13 cellular contexts compared by ENCODE assay signal in the genomic region with DNA sequence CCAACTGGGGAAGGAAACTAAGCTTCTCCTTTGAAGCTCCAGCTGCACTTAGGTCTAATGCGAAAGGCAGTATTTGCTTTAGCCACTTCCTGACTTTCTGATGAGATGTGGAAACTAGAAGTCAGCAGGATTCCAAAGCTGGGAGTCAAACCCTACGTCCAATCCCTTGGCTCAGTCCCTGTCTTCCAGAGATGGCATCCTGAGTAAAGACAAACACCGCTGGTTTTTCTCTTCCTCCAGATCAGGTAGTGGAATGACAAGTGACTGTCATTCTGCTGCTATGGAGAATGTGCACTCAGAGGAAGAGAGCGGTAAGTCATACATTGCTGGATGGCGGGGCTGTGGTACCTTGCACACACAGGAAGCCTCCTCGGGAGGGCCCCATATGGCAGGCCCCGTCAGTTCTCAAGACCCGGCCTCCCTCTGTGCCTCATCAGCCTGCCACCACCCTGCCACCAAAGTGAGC.
DNase-seq lines count a peak whose midpoint lies in the region; ATAC-seq, FAIRE-seq and TF ChIP-seq lines count a peak whose summit lies in the region.
"Had no signal": no experiment of that assay in that cellular context is flagged by ENCODE, and none has a peak within 500 bp of the region (broad histone marks: within the 10 kb centered on the region; RNA-seq: fewer than 3 reads in every experiment).

No MANE protein-coding gene starts in this region.

- H3K4me2 ChIP-seq in K562 (ENCODE audit: insufficient read depth, low read length): no peak overlapping the region

- H3K9ac ChIP-seq in HUES48 (ENCODE audit: low read depth, low read length) (no peak overlapping the region), K562 (ENCODE audit: insufficient read depth in 1 of 2, low read depth in 2 of 2, low read length in 2 of 2) (no peak overlapping the region), mucosa of rectum (ENCODE audit: low read depth in 1 of 2, low read length in 2 of 2) (peak overlapping the region in 1 of 2 donors; percentile 60)

- H3K4me1 ChIP-seq in HUES48 (ENCODE audit: control insufficient read depth, insufficient read depth, low read length) (peaks cover 39% of the 10 kb centered on the region), K562 (replicated peaks in 1 of 2; ENCODE audit: control insufficient read depth in 2 of 2, insufficient read depth in 2 of 2, low read length in 2 of 2) (peaks cover 6 to 28% of the 10 kb centered on the region in 2 experiments; a peak in 4 of 5 replicates), mucosa of rectum (ENCODE audit: control insufficient read depth in 2 of 2, insufficient read depth in 2 of 2, low read length in 2 of 2) (peaks cover 44 to 64% of the 10 kb centered on the region in 2 donors), heart right ventricle (no peaks in the 10 kb centered on the region)

- peak overlapping the region; percentile 88 for H3K27ac ChIP-seq in HUES48 (ENCODE audit: low read depth, low read length)
- H3K27ac ChIP-seq in K562 (ENCODE audit: extremely low read depth, low read depth, low read length): no peak overlapping the region
- H3K27ac ChIP-seq in mucosa of rectum (ENCODE audit: low read depth in 2 of 2, low read length in 2 of 2): peak overlapping the region; percentile 89 to 90
- no peak overlapping the region for H3K27ac ChIP-seq in heart right ventricle

- intact Hi-C loops in K562 (cut with micrococcal nuclease) (no loop called here), heart right ventricle (cut with DNase I) (no loop called here)

- DNase-seq in NCI-H146 (lab: John Stamatoyannopoulos, UW): peak; percentile 69
- DNase-seq in NCI-H146 treated with DMSO at 0.1 percent for 48 hours (lab: John Stamatoyannopoulos, UW; ENCODE audit: unreplicated experiment): no peak
- no peak for DNase-seq in K562 (ENCODE audit: extremely low read depth in 1 of 4, low spot score in 3 of 4)
- DNase-seq in heart right ventricle: no peak
- no peak for DNase-seq in CD1c-positive myeloid dendritic cell (ENCODE audit: extremely low spot score)
- DNase-seq in HuH-7 (ENCODE audit: low spot score): no peak
- DNase-seq: 8988T, caudate nucleus, DMS 273 treated with DMSO at 0.1 percent for 48 hours had no signal

- no peak for TF ChIP-seq RAD21 in K562 (CRISPR knock-in tag; conservative IDR thresholded peaks at IDR 0.05 in 1 of 2, IDR thresholded peaks at IDR 0.05 in 1 of 2)

- TF ChIP-seq CTCF in K562 (IDR thresholded peaks at IDR 0.05 in 2 of 3, conservative IDR thresholded peaks at IDR 0.05 in 1 of 3; ENCODE audit: insufficient read depth in 2 of 3, low read depth in 1 of 3, low read length in 3 of 3) (no peak), heart right ventricle (IDR thresholded peaks at IDR 0.05) (no peak)

- in situ Hi-C loops in K562 (cut with MboI): no loop called here

- POLR2A ChIA-PET in K562 (lab: Yijun Ruan, JAX): interaction anchor here (1.1 kb wide), 1 partner anchor 90 kb away, joined by 3 read pairs; no protein-coding TSS in a partner anchor

- H3K27me3 ChIP-seq in HUES48 (ENCODE audit: control insufficient read depth, insufficient read depth, low read length): no peaks in the 10 kb centered on the region
- H3K27me3 ChIP-seq in K562 (ENCODE audit: control insufficient read depth in 2 of 2, insufficient read depth in 2 of 2, low read length in 2 of 2): no peaks in the 10 kb centered on the region
- no peaks in the 10 kb centered on the region for H3K27me3 ChIP-seq in mucosa of rectum (ENCODE audit: control insufficient read depth in 2 of 2, insufficient read depth in 2 of 2, low read length in 2 of 2)
- H3K27me3 ChIP-seq in heart right ventricle: peaks cover 0 to 7% (median 0%) of the 10 kb centered on the region in 7 donors

- H3K9me1 ChIP-seq in K562 (ENCODE audit: control insufficient read depth, insufficient read depth, low read length): no peaks in the 10 kb centered on the region

- H3K36me3 ChIP-seq in HUES48 (ENCODE audit: control insufficient read depth, insufficient read depth, low read length): no peaks in the 10 kb centered on the region
- H3K36me3 ChIP-seq in K562 (ENCODE audit: control insufficient read depth, insufficient read depth, low read length): no peaks in the 10 kb centered on the region
- no peaks in the 10 kb centered on the region for H3K36me3 ChIP-seq in mucosa of rectum (ENCODE audit: control insufficient read depth in 2 of 2, insufficient read depth in 2 of 2, low read length in 2 of 2)
- no peaks in the 10 kb centered on the region for H3K36me3 ChIP-seq in heart right ventricle

- CTCF ChIA-PET in K562 (lab: Yijun Ruan, JAX; ENCODE audit: low intra/inter-chr PET ratio): no interaction called here

- no TSS peak for BruUV-seq in K562 (replicated peaks; lab: Mats Ljungman, UMichigan)

- no peak for TF ChIP-seq EP300 in K562 (IDR thresholded peaks at IDR 0.05; ENCODE audit: low read length)

- H3K4me3 ChIP-seq in HUES48 (ENCODE audit: low read depth, low read length): no peak overlapping the region
- no peak overlapping the region for H3K4me3 ChIP-seq in K562
- H3K4me3 ChIP-seq in mucosa of rectum (ENCODE audit: low read length in 2 of 2): peak overlapping the region in 1 of 2 donors; percentile 53
- no peak overlapping the region for H3K4me3 ChIP-seq in heart right ventricle

- H3K79me2 ChIP-seq in K562 (ENCODE audit: control insufficient read depth, insufficient read depth, low read length): no peaks in the 10 kb centered on the region

- no peak for TF ChIP-seq POLR2A in K562 (conservative IDR thresholded peaks at IDR 0.05)

- FAIRE-seq in K562 (lab: Jason Lieb, UNC): no peak
- FAIRE-seq: RCC 7860, TTC549 had no signal

- no peaks in the 10 kb centered on the region for H4K20me1 ChIP-seq in K562 (replicated peaks; ENCODE audit: control insufficient read depth, insufficient read depth, low read length)

- ATAC-seq in K562: no peak
- no peak for ATAC-seq in heart right ventricle

- WGBS in K562 (ENCODE audit: insufficient coverage, low coverage, missing lambda C conversion rate): 85% methylated on average over 6 of the region's 8 CpGs
- WGBS in heart right ventricle, 2 donors: 67 to 69% methylated on average over 8 of the region's 8 CpGs

- no peaks in the 10 kb centered on the region for H3K9me3 ChIP-seq in HUES48 (ENCODE audit: control insufficient read depth, insufficient read depth, low read length)
- no peaks in the 10 kb centered on the region; the same call in 1 of the 2 replicates for H3K9me3 ChIP-seq in K562 (replicated peaks; ENCODE audit: control insufficient read depth, insufficient read depth, low read depth, low read length)
- no peaks in the 10 kb centered on the region for H3K9me3 ChIP-seq in mucosa of rectum (ENCODE audit: control insufficient read depth in 2 of 2, low read length in 2 of 2)
- H3K9me3 ChIP-seq in heart right ventricle: no peaks in the 10 kb centered on the region

- peak overlapping the region; percentile 38 for H2AFZ ChIP-seq in K562 (ENCODE audit: low read depth, low read length)

TF ChIP-seq in K562, 482 proteins besides CTCF, POLR2A, EP300 and RAD21 (continues in another document):
- no peak for TF ChIP-seq ZNF77 (CRISPR knock-in tag; IDR thresholded peaks at IDR 0.05)
- TF ChIP-seq ZC3H11A (IDR thresholded peaks at IDR 0.05; ENCODE audit: low read depth, low read length): no peak
- no peak for TF ChIP-seq ZNF766 (CRISPR knock-in tag; conservative IDR thresholded peaks at IDR 0.05)
- no peak for TF ChIP-seq ZNF239 (CRISPR knock-in tag; IDR thresholded peaks at IDR 0.05)
- TF ChIP-seq CTBP1 (IDR thresholded peaks at IDR 0.05; ENCODE audit: borderline replicate concordance): no peak
- TF ChIP-seq ZNF121 (CRISPR knock-in tag; conservative IDR thresholded peaks at IDR 0.05): no peak
- TF ChIP-seq GTF2A2 (tag; IDR thresholded peaks at IDR 0.05): no peak
- TF ChIP-seq TCFL5 (CRISPR knock-in tag; conservative IDR thresholded peaks at IDR 0.05): no peak
- TF ChIP-seq, protein P1, sequence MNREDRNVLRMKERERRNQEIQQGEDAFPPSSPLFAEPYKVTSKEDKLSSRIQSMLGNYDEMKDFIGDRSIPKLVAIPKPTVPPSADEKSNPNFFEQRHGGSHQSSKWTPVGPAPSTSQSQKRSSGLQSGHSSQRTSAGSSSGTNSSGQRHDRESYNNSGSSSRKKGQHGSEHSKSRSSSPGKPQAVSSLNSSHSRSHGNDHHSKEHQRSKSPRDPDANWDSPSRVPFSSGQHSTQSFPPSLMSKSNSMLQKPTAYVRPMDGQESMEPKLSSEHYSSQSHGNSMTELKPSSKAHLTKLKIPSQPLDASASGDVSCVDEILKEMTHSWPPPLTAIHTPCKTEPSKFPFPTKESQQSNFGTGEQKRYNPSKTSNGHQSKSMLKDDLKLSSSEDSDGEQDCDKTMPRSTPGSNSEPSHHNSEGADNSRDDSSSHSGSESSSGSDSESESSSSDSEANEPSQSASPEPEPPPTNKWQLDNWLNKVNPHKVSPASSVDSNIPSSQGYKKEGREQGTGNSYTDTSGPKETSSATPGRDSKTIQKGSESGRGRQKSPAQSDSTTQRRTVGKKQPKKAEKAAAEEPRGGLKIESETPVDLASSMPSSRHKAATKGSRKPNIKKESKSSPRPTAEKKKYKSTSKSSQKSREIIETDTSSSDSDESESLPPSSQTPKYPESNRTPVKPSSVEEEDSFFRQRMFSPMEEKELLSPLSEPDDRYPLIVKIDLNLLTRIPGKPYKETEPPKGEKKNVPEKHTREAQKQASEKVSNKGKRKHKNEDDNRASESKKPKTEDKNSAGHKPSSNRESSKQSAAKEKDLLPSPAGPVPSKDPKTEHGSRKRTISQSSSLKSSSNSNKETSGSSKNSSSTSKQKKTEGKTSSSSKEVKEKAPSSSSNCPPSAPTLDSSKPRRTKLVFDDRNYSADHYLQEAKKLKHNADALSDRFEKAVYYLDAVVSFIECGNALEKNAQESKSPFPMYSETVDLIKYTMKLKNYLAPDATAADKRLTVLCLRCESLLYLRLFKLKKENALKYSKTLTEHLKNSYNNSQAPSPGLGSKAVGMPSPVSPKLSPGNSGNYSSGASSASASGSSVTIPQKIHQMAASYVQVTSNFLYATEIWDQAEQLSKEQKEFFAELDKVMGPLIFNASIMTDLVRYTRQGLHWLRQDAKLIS (CRISPR knock-in tag; IDR thresholded peaks at IDR 0.05): no peak
- TF ChIP-seq ZNF175 (CRISPR knock-in tag; IDR thresholded peaks at IDR 0.05; ENCODE audit: low read depth): no peak
- no peak for TF ChIP-seq SP1 (CRISPR knock-in tag; IDR thresholded peaks at IDR 0.05)

Comparison
In these comparisons a context has a peak if more than half of its experiments do, and no peak if none do; other contexts are left out.
1. H3K27ac ChIP-seq: peak in HUES48 (single experiment) and mucosa of rectum (2 of 2); none in K562 (single experiment) and heart right ventricle (0 of 10).